In genomic region chr11:104105155-104105554, GRCh38 we compare ENCODE assay signal across 12 cellular contexts. TPM values are rescaled to one million over a fixed set of nuclear protein-coding genes. Genes with fewer than 3 reads are reported as not detected.
"Had no signal": no experiment of that assay in that cellular context is flagged by ENCODE, and none has a peak within 500 bp of the region (broad histone marks: within the 10 kb centered on the region; RNA-seq: fewer than 3 reads in every experiment).

No MANE protein-coding gene starts in this region.

- H3K36me3 ChIP-seq: brain microvascular endothelial cell, right atrium auricular region, tibial nerve had no signal

- ATAC-seq: effector memory CD8-positive, alpha-beta T cell; mucosa of descending colon; stimulated activated memory B cell treated with anti-CD40 and anti-IgM and Interleukin-4, amounts not matched to agents 10 μg/mL and 1 μg/mL and 100 μg/mL, for 72 hours had no signal

- H3K4me3 ChIP-seq: mucosa of descending colon, right atrium auricular region, tibial nerve had no signal

- DNase-seq: activated B cell treated with CpG ODN at 0.5 μM for 24 hours; activated CD4-positive, alpha-beta T cell treated with anti-CD3 and anti-CD28 coated beads, Interleukin-2, amount 10 ng/mL, durations not matched to agents 24 days and 14 days; amniotic stem cell; brain microvascular endothelial cell; effector memory CD8-positive, alpha-beta T cell; glutamatergic neuron; mammary epithelial cell; mucosa of descending colon; natural killer cell had no signal

- H3K9me3 ChIP-seq: right atrium auricular region had no signal

- H3K27me3 ChIP-seq: brain microvascular endothelial cell, right atrium auricular region, tibial nerve had no signal

- H3K27ac ChIP-seq: brain microvascular endothelial cell, right atrium auricular region had no signal

RNA-seq across cellular contexts. Expression of gene PDGFD, which starts 58.8 kb away (rescaled TPM):
- total RNA-seq: activated CD4-positive, alpha-beta T cell treated with anti-CD3 and anti-CD28 coated beads, Interleukin-2, amount 10 ng/mL, durations not matched to agents 24 days and 14 days had no signal
